Comparison of ENCODE assay signal across 2 cellular contexts in the genomic region with DNA sequence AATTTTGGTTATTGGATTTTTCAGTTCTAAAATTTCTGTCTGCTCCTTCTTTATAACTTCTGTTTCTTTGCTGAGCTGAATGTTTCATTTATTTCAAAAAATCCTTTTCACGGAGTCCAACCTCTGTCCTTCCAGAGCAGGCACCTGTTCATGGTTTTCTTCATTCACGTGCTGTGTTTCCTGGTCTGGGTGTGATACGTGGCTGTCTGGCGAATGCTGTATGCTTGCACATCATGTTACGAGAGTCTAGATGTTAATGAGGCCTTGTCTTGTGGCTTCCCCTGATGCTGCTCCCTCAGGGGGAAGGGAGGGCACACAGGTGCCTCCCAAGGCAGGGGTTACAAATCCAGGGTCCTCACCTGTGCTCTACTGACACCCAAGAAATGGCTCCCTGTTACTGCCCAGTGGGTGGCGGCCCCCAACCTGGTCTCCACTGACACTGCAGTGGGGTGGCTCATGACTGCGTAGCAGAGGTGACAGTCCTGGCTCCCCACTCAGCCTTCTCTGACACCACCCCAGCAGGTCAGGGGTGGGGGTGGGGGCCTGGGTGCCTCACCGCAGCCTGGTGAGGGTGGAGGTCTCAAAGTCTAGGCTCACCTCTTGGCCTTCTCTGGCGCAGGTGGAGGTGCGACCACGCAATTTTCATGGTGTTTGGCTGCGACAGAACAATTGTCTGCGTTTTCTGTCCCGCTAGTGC.
TF ChIP-seq lines count a peak whose summit lies in the region.

No MANE protein-coding gene starts in this region.

TF ChIP-seq in IMR-90, 13 proteins besides CTCF, POLR2A, EP300 and RAD21:
- no peak for TF ChIP-seq FOS (IDR thresholded peaks at IDR 0.05; ENCODE audit: low read depth, low read length)
- TF ChIP-seq, protein P1, sequence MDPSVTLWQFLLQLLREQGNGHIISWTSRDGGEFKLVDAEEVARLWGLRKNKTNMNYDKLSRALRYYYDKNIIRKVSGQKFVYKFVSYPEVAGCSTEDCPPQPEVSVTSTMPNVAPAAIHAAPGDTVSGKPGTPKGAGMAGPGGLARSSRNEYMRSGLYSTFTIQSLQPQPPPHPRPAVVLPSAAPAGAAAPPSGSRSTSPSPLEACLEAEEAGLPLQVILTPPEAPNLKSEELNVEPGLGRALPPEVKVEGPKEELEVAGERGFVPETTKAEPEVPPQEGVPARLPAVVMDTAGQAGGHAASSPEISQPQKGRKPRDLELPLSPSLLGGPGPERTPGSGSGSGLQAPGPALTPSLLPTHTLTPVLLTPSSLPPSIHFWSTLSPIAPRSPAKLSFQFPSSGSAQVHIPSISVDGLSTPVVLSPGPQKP (IDR thresholded peaks at IDR 0.05; ENCODE audit: borderline replicate concordance, low read depth, low read length): no peak
- no peak for TF ChIP-seq BHLHE40 (IDR thresholded peaks at IDR 0.05; ENCODE audit: low read depth, low read length)
- TF ChIP-seq SMC3 (IDR thresholded peaks at IDR 0.05; ENCODE audit: low read depth, low read length): no peak
- TF ChIP-seq MXI1 (IDR thresholded peaks at IDR 0.05; ENCODE audit: borderline replicate concordance, low read depth, low read length): no peak
- TF ChIP-seq CHD1 (IDR thresholded peaks at IDR 0.05; ENCODE audit: low read depth, low read length): no peak
- TF ChIP-seq MAFK (IDR thresholded peaks at IDR 0.05; ENCODE audit: low read depth, low read length): no peak
- no peak for TF ChIP-seq RCOR1 (IDR thresholded peaks at IDR 0.05; ENCODE audit: insufficient replicate concordance, low read length)
- no peak for TF ChIP-seq MAZ (IDR thresholded peaks at IDR 0.05; ENCODE audit: borderline replicate concordance, low read depth, low read length)
- TF ChIP-seq NFE2L2 (IDR thresholded peaks at IDR 0.05; ENCODE audit: low read depth, low read length): no peak

TF ChIP-seq in HEK293T, 16 proteins besides CTCF, POLR2A, EP300 and RAD21:
- TF ChIP-seq L3MBTL2 (conservative IDR thresholded peaks at IDR 0.05) (no peak), LEF1 (IDR thresholded peaks at IDR 0.05; ENCODE audit: borderline replicate concordance) (no peak), FOXM1 (IDR thresholded peaks at IDR 0.05; ENCODE audit: borderline replicate concordance) (no peak), BHLHE40 (IDR thresholded peaks at IDR 0.05; ENCODE audit: borderline replicate concordance) (no peak), SUZ12 (IDR thresholded peaks at IDR 0.05) (no peak), TARDBP (IDR thresholded peaks at IDR 0.05) (no peak), ZNF384 (IDR thresholded peaks at IDR 0.05) (no peak), FOXA1 (IDR thresholded peaks at IDR 0.05) (no peak), NFRKB (IDR thresholded peaks at IDR 0.05) (no peak), CTBP1 (IDR thresholded peaks at IDR 0.05; ENCODE audit: borderline replicate concordance) (no peak), HDGF (IDR thresholded peaks at IDR 0.05; ENCODE audit: borderline replicate concordance) (no peak), ARNT (IDR thresholded peaks at IDR 0.05) (no peak), SP1 (IDR thresholded peaks at IDR 0.05) (no peak), FOXK2 (IDR thresholded peaks at IDR 0.05) (no peak), ELF4 (IDR thresholded peaks at IDR 0.05) (no peak)
- TF ChIP-seq, protein P2, sequence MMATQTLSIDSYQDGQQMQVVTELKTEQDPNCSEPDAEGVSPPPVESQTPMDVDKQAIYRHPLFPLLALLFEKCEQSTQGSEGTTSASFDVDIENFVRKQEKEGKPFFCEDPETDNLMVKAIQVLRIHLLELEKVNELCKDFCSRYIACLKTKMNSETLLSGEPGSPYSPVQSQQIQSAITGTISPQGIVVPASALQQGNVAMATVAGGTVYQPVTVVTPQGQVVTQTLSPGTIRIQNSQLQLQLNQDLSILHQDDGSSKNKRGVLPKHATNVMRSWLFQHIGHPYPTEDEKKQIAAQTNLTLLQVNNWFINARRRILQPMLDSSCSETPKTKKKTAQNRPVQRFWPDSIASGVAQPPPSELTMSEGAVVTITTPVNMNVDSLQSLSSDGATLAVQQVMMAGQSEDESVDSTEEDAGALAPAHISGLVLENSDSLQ (IDR thresholded peaks at IDR 0.05): no peak
